In genomic region chr3:12758025-12758830, GRCh38 we compare ENCODE assay signal across 9 cellular contexts. TPM values are rescaled to one million over a fixed set of nuclear protein-coding genes. Genes with fewer than 3 reads are reported as not detected.
DNase-seq lines count a peak whose midpoint lies in the region; ATAC-seq and TF ChIP-seq lines count a peak whose summit lies in the region.
"Had no signal": no experiment of that assay in that cellular context is flagged by ENCODE, and none has a peak within 500 bp of the region (broad histone marks: within the 10 kb centered on the region; RNA-seq: fewer than 3 reads in every experiment).

No MANE protein-coding gene starts in this region.

- no peaks in the 10 kb centered on the region for H3K9me3 ChIP-seq in lung (ENCODE audit: control insufficient read depth in 2 of 2, insufficient read depth in 1 of 2, low read length in 1 of 2)
- H3K9me3 ChIP-seq in aorta (ENCODE audit: control insufficient read depth, low read length): no peaks in the 10 kb centered on the region

- peak overlapping the region in 1 of 2 donors; percentile 76 for H3K27ac ChIP-seq in lung (ENCODE audit: low read depth in 1 of 2, low read length in 1 of 2)
- no peak overlapping the region for H3K27ac ChIP-seq in aorta (ENCODE audit: low read depth in 1 of 2, low read length in 2 of 2)

- H3K36me3 ChIP-seq in lung (ENCODE audit: control insufficient read depth in 2 of 2, insufficient read depth in 2 of 2, low read length in 2 of 2) (no peaks in the 10 kb centered on the region), aorta (ENCODE audit: control insufficient read depth in 1 of 2, insufficient read depth in 2 of 2, low read length in 1 of 2) (no peaks in the 10 kb centered on the region)

- peaks cover 9% of the 10 kb centered on the region for H3K4me1 Mint-ChIP-seq in activated CD8-positive, alpha-beta T cell treated with anti-CD3 and anti-CD28 coated beads for 36 hours (ENCODE audit: low read depth)
- peaks cover 2% of the 10 kb centered on the region for H3K4me1 Mint-ChIP-seq in activated CD8-positive, alpha-beta T cell treated with anti-CD3 and anti-CD28 coated beads, Interleukin-2, amount 10 ng/mL, durations not matched to agents 7 days and 5 days (ENCODE audit: low read depth)

- CTCF ChIA-PET in activated CD8-positive, alpha-beta T cell treated with anti-CD3 and anti-CD28 coated beads for 36 hours (lab: Charles Lee): interaction anchor here (3.0 kb wide), 1 partner anchor 52 kb away, joined by 8 read pairs; no protein-coding TSS in a partner anchor
- CTCF ChIA-PET in activated CD8-positive, alpha-beta T cell treated with anti-CD3 and anti-CD28 coated beads, Interleukin-2, amount 10 ng/mL, durations not matched to agents 7 days and 5 days (lab: Charles Lee): no interaction called here

- 15 to 18% methylated on average over 5 of the region's 5 CpGs for WGBS in lung, 2 donors
- WGBS in aorta, 2 donors: 15% methylated on average over 5 of the region's 5 CpGs
- 14 to 19% methylated on average over 5 of the region's 5 CpGs for WGBS in lower leg skin, 2 donors

- H3K36me3 Mint-ChIP-seq in activated CD8-positive, alpha-beta T cell treated with anti-CD3 and anti-CD28 coated beads for 36 hours (ENCODE audit: low read depth): no peaks in the 10 kb centered on the region
- H3K36me3 Mint-ChIP-seq in activated CD8-positive, alpha-beta T cell treated with anti-CD3 and anti-CD28 coated beads, Interleukin-2, amount 10 ng/mL, durations not matched to agents 7 days and 5 days (ENCODE audit: low read depth): no peaks in the 10 kb centered on the region

- TF ChIP-seq POLR2A in lower leg skin (IDR thresholded peaks at IDR 0.05): no peak

- POLR2A ChIA-PET in activated CD8-positive, alpha-beta T cell treated with anti-CD3 and anti-CD28 coated beads for 36 hours (lab: Charles Lee): interaction anchor here (0.9 to 1.7 kb wide), 3 partner anchors 10 to 57 kb away, joined by 3 to 5 read pairs (median 5); no protein-coding TSS in a partner anchor
- POLR2A ChIA-PET in activated CD8-positive, alpha-beta T cell treated with anti-CD3 and anti-CD28 coated beads, Interleukin-2, amount 10 ng/mL, durations not matched to agents 7 days and 5 days (lab: Charles Lee): no interaction called here

- no peak for DNase-seq in activated CD8-positive, alpha-beta T cell treated with anti-CD3 and anti-CD28 coated beads for 36 hours
- no peak for DNase-seq in activated CD8-positive, alpha-beta T cell treated with anti-CD3 and anti-CD28 coated beads, Interleukin-2, amount 10 ng/mL, durations not matched to agents 7 days and 5 days
- DNase-seq in brain pericyte (ENCODE audit: low read depth, low spot score): peak; percentile 69
- DNase-seq in lung (ENCODE audit: low spot score): no peak
- DNase-seq in aorta: peak; percentile 72 to 82
- no peak for DNase-seq in lower leg skin (ENCODE audit: low spot score in 2 of 2)
- DNase-seq: KBM-7 had no signal

- H3K27ac Mint-ChIP-seq in activated CD8-positive, alpha-beta T cell treated with anti-CD3 and anti-CD28 coated beads for 36 hours: peak overlapping the region; percentile 25
- H3K27ac Mint-ChIP-seq in activated CD8-positive, alpha-beta T cell treated with anti-CD3 and anti-CD28 coated beads, Interleukin-2, amount 10 ng/mL, durations not matched to agents 7 days and 5 days: no peak overlapping the region

- peaks cover 8% of the 10 kb centered on the region for H3K27me3 Mint-ChIP-seq in activated CD8-positive, alpha-beta T cell treated with anti-CD3 and anti-CD28 coated beads for 36 hours
- H3K27me3 Mint-ChIP-seq in activated CD8-positive, alpha-beta T cell treated with anti-CD3 and anti-CD28 coated beads, Interleukin-2, amount 10 ng/mL, durations not matched to agents 7 days and 5 days (ENCODE audit: low read depth): peaks cover 6% of the 10 kb centered on the region

- intact Hi-C loops in activated CD8-positive, alpha-beta T cell treated with anti-CD3 and anti-CD28 coated beads for 36 hours (cut with micrococcal nuclease): no loop called here
- intact Hi-C loops in aorta (cut with DNase I): no loop called here
- intact Hi-C loops in lower leg skin (cut with DNase I; ENCODE audit: low total_unique reads): no loop called here

- no peaks in the 10 kb centered on the region for H3K9me3 Mint-ChIP-seq in activated CD8-positive, alpha-beta T cell treated with anti-CD3 and anti-CD28 coated beads for 36 hours
- no peaks in the 10 kb centered on the region for H3K9me3 Mint-ChIP-seq in activated CD8-positive, alpha-beta T cell treated with anti-CD3 and anti-CD28 coated beads, Interleukin-2, amount 10 ng/mL, durations not matched to agents 7 days and 5 days (ENCODE audit: insufficient read depth)

- no peak for ATAC-seq in activated CD8-positive, alpha-beta T cell treated with anti-CD3 and anti-CD28 coated beads for 36 hours
- no peak for ATAC-seq in activated CD8-positive, alpha-beta T cell treated with anti-CD3 and anti-CD28 coated beads, Interleukin-2, amount 10 ng/mL, durations not matched to agents 7 days and 5 days
- peak; percentile 25 for ATAC-seq in lung (ENCODE audit: insufficient read depth, low FRiP score)
- ATAC-seq in aorta (ENCODE audit: low FRiP score): peak; percentile 64
- ATAC-seq in GM21381 (IDR thresholded peaks at IDR 0.05; ENCODE audit: unreplicated experiment): no peak
- no peak for ATAC-seq in GM18861 (IDR thresholded peaks at IDR 0.05; ENCODE audit: unreplicated experiment)

- no peaks in the 10 kb centered on the region for H3K27me3 ChIP-seq in lung (ENCODE audit: control insufficient read depth, insufficient read depth)
- H3K27me3 ChIP-seq in aorta (ENCODE audit: control insufficient read depth in 1 of 2, insufficient read depth in 2 of 2, low read length in 1 of 2): no peaks in the 10 kb centered on the region

- H3K4me3 ChIP-seq in lung (no peak overlapping the region), aorta (ENCODE audit: low read length in 2 of 2) (no peak overlapping the region), lower leg skin (ENCODE audit: low read depth, poor library complexity, severe bottlenecking) (no peak overlapping the region)

- H3K4me1 ChIP-seq in lung (ENCODE audit: control insufficient read depth in 2 of 2, insufficient read depth in 2 of 2, low read length in 2 of 2) (peaks cover 0 to 10% of the 10 kb centered on the region in 2 donors), aorta (ENCODE audit: control insufficient read depth in 1 of 2, insufficient read depth in 2 of 2, low read length in 2 of 2) (no peaks in the 10 kb centered on the region)

- no peak for TF ChIP-seq CTCF in activated CD8-positive, alpha-beta T cell treated with anti-CD3 and anti-CD28 coated beads for 36 hours (IDR thresholded peaks at IDR 0.05)
- TF ChIP-seq CTCF in lung (IDR thresholded peaks at IDR 0.05; ENCODE audit: control extremely low read depth, extremely low read depth) (no peak), lower leg skin (IDR thresholded peaks at IDR 0.05) (no peak)

- no peak overlapping the region for H3K4me3 Mint-ChIP-seq in activated CD8-positive, alpha-beta T cell treated with anti-CD3 and anti-CD28 coated beads for 36 hours
- no peak overlapping the region for H3K4me3 Mint-ChIP-seq in activated CD8-positive, alpha-beta T cell treated with anti-CD3 and anti-CD28 coated beads, Interleukin-2, amount 10 ng/mL, durations not matched to agents 7 days and 5 days

RNA-seq across cellular contexts. Expression of gene TMEM40, which starts 0.8 kb away (rescaled TPM):
- total RNA-seq in activated CD8-positive, alpha-beta T cell treated with anti-CD3 and anti-CD28 coated beads for 36 hours: not detected
- total RNA-seq in activated CD8-positive, alpha-beta T cell treated with anti-CD3 and anti-CD28 coated beads, Interleukin-2, amount 10 ng/mL, durations not matched to agents 7 days and 5 days: not detected
- total RNA-seq in lung (1 to 10 TPM; 2.0 to 3.8 TPM), aorta (under 1 TPM in 1 of 2 donors, not detected in 1; 0.84 TPM), lower leg skin (10 to 100 TPM; 46.4 to 93.6 (median 50.7) TPM)
- polyA plus RNA-seq in lung (1 to 10 TPM; 4.2 to 6.0 TPM), aorta (under 1 TPM in 1 of 2 donors, not detected in 1; 0.50 TPM)

RNA-seq across cellular contexts. Expression of gene CAND2, which starts 38.3 kb away (rescaled TPM):
- total RNA-seq in activated CD8-positive, alpha-beta T cell treated with anti-CD3 and anti-CD28 coated beads for 36 hours: 1 to 10 TPM; 1.5 to 1.9 TPM
- total RNA-seq in activated CD8-positive, alpha-beta T cell treated with anti-CD3 and anti-CD28 coated beads, Interleukin-2, amount 10 ng/mL, durations not matched to agents 7 days and 5 days: under 1 TPM; 0.31 to 0.53 TPM
- total RNA-seq in lung (1 to 10 TPM; 5.6 to 5.9 TPM), aorta (10 to 100 TPM; 23.5 to 24.4 TPM), lower leg skin (1 to 10 TPM in 3 of 4 donors, under 1 TPM in 1; 0.63 to 4.2 (median 2.8) TPM)
- polyA plus RNA-seq in lung (1 to 10 TPM; 1.0 to 1.6 TPM), aorta (1 to 10 TPM; 2.6 to 5.5 TPM)

Comparison
In these comparisons a context has a peak if more than half of its experiments do, and no peak if none do; other contexts are left out.
1. ATAC-seq: peak in lung (single experiment) and aorta (single experiment); none in activated CD8-positive, alpha-beta T cell treated with anti-CD3 and anti-CD28 coated beads for 36 hours (single experiment), activated CD8-positive, alpha-beta T cell treated with anti-CD3 and anti-CD28 coated beads, Interleukin-2, amount 10 ng/mL, durations not matched to agents 7 days and 5 days (single experiment), GM21381 (single experiment) and GM18861 (single experiment).
2. DNase-seq: peak in brain pericyte (single experiment) and aorta (2 of 2); none in activated CD8-positive, alpha-beta T cell treated with anti-CD3 and anti-CD28 coated beads for 36 hours (single experiment), activated CD8-positive, alpha-beta T cell treated with anti-CD3 and anti-CD28 coated beads, Interleukin-2, amount 10 ng/mL, durations not matched to agents 7 days and 5 days (single experiment), lung (single experiment) and lower leg skin (0 of 2).
3. RNA of gene TMEM40, which starts 0.8 kb away (total RNA-seq): 46.4 to 93.6 TPM in lower leg skin; 2.0 to 3.8 TPM in lung, 0.84 TPM in aorta, not detected in activated CD8-positive, alpha-beta T cell treated with anti-CD3 and anti-CD28 coated beads for 36 hours and not detected in activated CD8-positive, alpha-beta T cell treated with anti-CD3 and anti-CD28 coated beads, Interleukin-2, amount 10 ng/mL, durations not matched to agents 7 days and 5 days; every median in the first group is over 4 times any median in the second.